15 cellular contexts compared by ENCODE assay signal in genomic region chr10:78044179-78044578, GRCh38. TPM values are rescaled to one million over a fixed set of nuclear protein-coding genes. Genes with fewer than 3 reads are reported as not detected.
DNase-seq lines count a peak whose midpoint lies in the region; TF ChIP-seq lines count a peak whose summit lies in the region.
"Had no signal": no experiment of that assay in that cellular context is flagged by ENCODE, and none has a peak within 500 bp of the region (broad histone marks: within the 10 kb centered on the region; RNA-seq: fewer than 3 reads in every experiment).

No MANE protein-coding gene starts in this region.

- no peaks in the 10 kb centered on the region for H3K27me3 Mint-ChIP-seq in activated CD4-positive, alpha-beta T cell treated with anti-CD3 and anti-CD28 coated beads, Interleukin-2, amount 10 ng/mL, durations not matched to agents 7 days and 5 days
- no peaks in the 10 kb centered on the region for H3K27me3 Mint-ChIP-seq in activated T-helper 2 cell treated with anti-CD3 and anti-CD28 coated beads, Interferon-gamma antibody, Interleukin-2, Interleukin-4, amounts not matched to agents 10 μg/mL and 5 μg/mL and 100 μg/mL, durations not matched to agents 14 hours and 24 hours and 36 hours (ENCODE audit: low read depth)
- H3K27me3 Mint-ChIP-seq in neural crest cell (ENCODE audit: low read depth): no peaks in the 10 kb centered on the region
- H3K27me3 Mint-ChIP-seq: T-cell had no signal

- no peak overlapping the region; the same call in 1 of the 2 replicates for H3K27ac ChIP-seq in MM.1S (ENCODE audit: low read length)
- H3K27ac ChIP-seq: PC-9, vagina had no signal

- peaks cover 56% of the 10 kb centered on the region for H3F3A ChIP-seq in MM.1S (ENCODE audit: insufficient read depth, low read length)

- H3K9me3 ChIP-seq in MM.1S (replicated peaks; ENCODE audit: insufficient read depth, low read length) (no peaks in the 10 kb centered on the region), HAP-1 (no peaks in the 10 kb centered on the region)
- H3K9me3 ChIP-seq: vagina had no signal

- H3K4me1 ChIP-seq in MM.1S (ENCODE audit: low read length) (peaks cover 31% of the 10 kb centered on the region), HAP-1 (peaks cover 7% of the 10 kb centered on the region)

- no peaks in the 10 kb centered on the region for H3K9me3 Mint-ChIP-seq in activated CD4-positive, alpha-beta T cell treated with anti-CD3 and anti-CD28 coated beads, Interleukin-2, amount 10 ng/mL, durations not matched to agents 7 days and 5 days
- H3K9me3 Mint-ChIP-seq in activated T-helper 2 cell treated with anti-CD3 and anti-CD28 coated beads, Interferon-gamma antibody, Interleukin-2, Interleukin-4, amounts not matched to agents 10 μg/mL and 5 μg/mL and 100 μg/mL, durations not matched to agents 14 hours and 24 hours and 36 hours: no peaks in the 10 kb centered on the region
- no peaks in the 10 kb centered on the region for H3K9me3 Mint-ChIP-seq in neural crest cell
- H3K9me3 Mint-ChIP-seq: T-cell had no signal

- intact Hi-C loops in activated T-helper 2 cell treated with anti-CD3 and anti-CD28 coated beads, Interferon-gamma antibody, Interleukin-2, Interleukin-4, amounts not matched to agents 10 μg/mL and 5 μg/mL and 100 μg/mL, durations not matched to agents 14 hours and 24 hours and 36 hours (cut with micrococcal nuclease): no loop called here

- H3K79me2 ChIP-seq in MM.1S (ENCODE audit: low read length): peaks cover 26% of the 10 kb centered on the region

- H3K27ac Mint-ChIP-seq in activated CD4-positive, alpha-beta T cell treated with anti-CD3 and anti-CD28 coated beads, Interleukin-2, amount 10 ng/mL, durations not matched to agents 7 days and 5 days: peak overlapping the region; percentile 14
- H3K27ac Mint-ChIP-seq in activated T-helper 2 cell treated with anti-CD3 and anti-CD28 coated beads, Interferon-gamma antibody, Interleukin-2, Interleukin-4, amounts not matched to agents 10 μg/mL and 5 μg/mL and 100 μg/mL, durations not matched to agents 14 hours and 24 hours and 36 hours: peak overlapping the region; percentile 0
- no peak overlapping the region for H3K27ac Mint-ChIP-seq in neural crest cell (ENCODE audit: unreplicated experiment)

- no peak for DNase-seq in activated CD4-positive, alpha-beta T cell treated with anti-CD3 and anti-CD28 coated beads, Interleukin-2, amount 10 ng/mL, durations not matched to agents 7 days and 5 days
- DNase-seq in activated CD4-positive, alpha-beta T cell treated with anti-CD3 and anti-CD28 coated beads, Interleukin-2, amount 50 U/mL, for 48 hours: no peak
- DNase-seq in MM.1S: peak; percentile 28
- DNase-seq in activated T-helper 2 cell treated with anti-CD3 and anti-CD28 coated beads, Interferon-gamma antibody, Interleukin-2, Interleukin-4, amounts not matched to agents 10 μg/mL and 5 μg/mL and 100 μg/mL, durations not matched to agents 14 hours and 24 hours and 36 hours (ENCODE audit: low spot score): no peak
- DNase-seq in neural crest cell (ENCODE audit: low read depth, low spot score): no peak
- no peak for DNase-seq in T-helper 1 cell
- no peak for DNase-seq in NCI-H748 (lab: John Stamatoyannopoulos, UW; ENCODE audit: unreplicated experiment)
- no peak for DNase-seq in HAP-1 (ENCODE audit: low spot score in 2 of 2)
- DNase-seq: activated CD4-positive, CD25-positive, alpha-beta regulatory T cell treated with anti-CD3 and anti-CD28 coated beads, Interleukin-2, amount 50 U/mL, for 72 hours; GOT3; PC-9; stimulated activated naive CD4-positive, alpha-beta T cell; T-cell had no signal

- H4K20me1 ChIP-seq in MM.1S (ENCODE audit: insufficient read depth, low read length): peaks cover 27% of the 10 kb centered on the region

- H3K4me2 ChIP-seq in MM.1S (ENCODE audit: low read depth, low read length): no peak overlapping the region
- H3K4me2 ChIP-seq: PC-9 had no signal

- H3K9ac ChIP-seq in MM.1S (ENCODE audit: low read length): no peak overlapping the region

- peaks cover 32% of the 10 kb centered on the region for H3K36me3 Mint-ChIP-seq in activated CD4-positive, alpha-beta T cell treated with anti-CD3 and anti-CD28 coated beads, Interleukin-2, amount 10 ng/mL, durations not matched to agents 7 days and 5 days (ENCODE audit: low read depth)
- peaks cover 38% of the 10 kb centered on the region for H3K36me3 Mint-ChIP-seq in activated T-helper 2 cell treated with anti-CD3 and anti-CD28 coated beads, Interferon-gamma antibody, Interleukin-2, Interleukin-4, amounts not matched to agents 10 μg/mL and 5 μg/mL and 100 μg/mL, durations not matched to agents 14 hours and 24 hours and 36 hours (ENCODE audit: low read depth)
- peaks cover 20% of the 10 kb centered on the region for H3K36me3 Mint-ChIP-seq in neural crest cell (ENCODE audit: low read depth)

- no peaks in the 10 kb centered on the region for H3K9me2 ChIP-seq in MM.1S (replicated peaks; ENCODE audit: insufficient read depth, low read length)

- H2AFZ ChIP-seq in MM.1S (ENCODE audit: low read length): no peak overlapping the region
- H2AFZ ChIP-seq: PC-9 had no signal

- H3K27me3 ChIP-seq in MM.1S (replicated peaks; ENCODE audit: insufficient read depth, low read length) (no peaks in the 10 kb centered on the region), HAP-1 (ENCODE audit: low read depth) (no peaks in the 10 kb centered on the region)
- H3K27me3 ChIP-seq: vagina had no signal

- no peak overlapping the region for H3K4me3 Mint-ChIP-seq in activated CD4-positive, alpha-beta T cell treated with anti-CD3 and anti-CD28 coated beads, Interleukin-2, amount 10 ng/mL, durations not matched to agents 7 days and 5 days
- H3K4me3 Mint-ChIP-seq in activated T-helper 2 cell treated with anti-CD3 and anti-CD28 coated beads, Interferon-gamma antibody, Interleukin-2, Interleukin-4, amounts not matched to agents 10 μg/mL and 5 μg/mL and 100 μg/mL, durations not matched to agents 14 hours and 24 hours and 36 hours (ENCODE audit: low read depth): no peak overlapping the region
- peak overlapping the region; percentile 13 for H3K4me3 Mint-ChIP-seq in neural crest cell
- H3K4me3 Mint-ChIP-seq: T-cell had no signal

- no peak overlapping the region for H3K4me3 ChIP-seq in MM.1S (ENCODE audit: low read length)
- H3K4me3 ChIP-seq in HAP-1: no peak overlapping the region
- H3K4me3 ChIP-seq: lung, PC-9, vagina had no signal

- in situ Hi-C loops in HAP-1 (cut with MboI; ENCODE audit: low sequenced_read_pairs): loop anchor here (5.0 to 25.0 kb wide), 3 partner anchors 261 to 1158 kb away; no protein-coding TSS in a partner anchor

- CTCF ChIA-PET in activated CD4-positive, alpha-beta T cell treated with anti-CD3 and anti-CD28 coated beads, Interleukin-2, amount 10 ng/mL, durations not matched to agents 7 days and 5 days (lab: Charles Lee): interaction anchor here (0.6 kb wide), 1 partner anchor 203 kb away, joined by 3 read pairs; no protein-coding TSS in a partner anchor

- H3K4me1 Mint-ChIP-seq in activated CD4-positive, alpha-beta T cell treated with anti-CD3 and anti-CD28 coated beads, Interleukin-2, amount 10 ng/mL, durations not matched to agents 7 days and 5 days: peaks cover 43% of the 10 kb centered on the region
- peaks cover 27% of the 10 kb centered on the region for H3K4me1 Mint-ChIP-seq in activated T-helper 2 cell treated with anti-CD3 and anti-CD28 coated beads, Interferon-gamma antibody, Interleukin-2, Interleukin-4, amounts not matched to agents 10 μg/mL and 5 μg/mL and 100 μg/mL, durations not matched to agents 14 hours and 24 hours and 36 hours (ENCODE audit: low read depth)
- H3K4me1 Mint-ChIP-seq in neural crest cell: peaks cover 36% of the 10 kb centered on the region

- POLR2A ChIA-PET in activated CD4-positive, alpha-beta T cell treated with anti-CD3 and anti-CD28 coated beads, Interleukin-2, amount 10 ng/mL, durations not matched to agents 7 days and 5 days (lab: Charles Lee): interaction anchor here (0.6 kb wide), 1 partner anchor 66 kb away, joined by 4 read pairs; no protein-coding TSS in a partner anchor

- H3K36me3 ChIP-seq in MM.1S (replicated peaks; ENCODE audit: insufficient read depth, low read length) (peaks cover 20% of the 10 kb centered on the region), HAP-1 (replicated peaks) (peaks cover 38% of the 10 kb centered on the region)

- TF ChIP-seq CTCF in MM.1S (IDR thresholded peaks at IDR 0.05; ENCODE audit: low read length) (no peak), neural crest cell (conservative IDR thresholded peaks at IDR 0.05) (no peak)

RNA-seq across cellular contexts. Expression of gene RPS24, which starts 10.5 kb away (rescaled TPM):
- total RNA-seq in activated CD4-positive, alpha-beta T cell treated with anti-CD3 and anti-CD28 coated beads, Interleukin-2, amount 10 ng/mL, durations not matched to agents 7 days and 5 days: 1,000 to 10,000 TPM; 1,565 to 2,086 TPM
- total RNA-seq in activated T-helper 2 cell treated with anti-CD3 and anti-CD28 coated beads, Interferon-gamma antibody, Interleukin-2, Interleukin-4, amounts not matched to agents 10 μg/mL and 5 μg/mL and 100 μg/mL, durations not matched to agents 14 hours and 24 hours and 36 hours: 1,733 and 1,775 TPM in 2 replicates
- 1,546 and 1,751 TPM in 2 replicates for total RNA-seq in neural crest cell

RNA-seq across cellular contexts. Expression of gene POLR3A, which starts 14.9 kb away (rescaled TPM):
- 10 to 100 TPM; 18.1 to 18.8 TPM for total RNA-seq in activated CD4-positive, alpha-beta T cell treated with anti-CD3 and anti-CD28 coated beads, Interleukin-2, amount 10 ng/mL, durations not matched to agents 7 days and 5 days
- total RNA-seq in activated T-helper 2 cell treated with anti-CD3 and anti-CD28 coated beads, Interferon-gamma antibody, Interleukin-2, Interleukin-4, amounts not matched to agents 10 μg/mL and 5 μg/mL and 100 μg/mL, durations not matched to agents 14 hours and 24 hours and 36 hours: 23.5 and 24.2 TPM in 2 replicates
- total RNA-seq in neural crest cell: 28.9 and 31.4 TPM in 2 replicates
